10 cellular contexts compared by ENCODE assay signal in genomic region chr7:105648561-105649401, GRCh38.
DNase-seq lines count a peak whose midpoint lies in the region; ATAC-seq, FAIRE-seq and TF ChIP-seq lines count a peak whose summit lies in the region.
"Had no signal": no experiment of that assay in that cellular context is flagged by ENCODE, and none has a peak within 500 bp of the region (broad histone marks: within the 10 kb centered on the region; RNA-seq: fewer than 3 reads in every experiment).

No MANE protein-coding gene starts in this region.

- no peaks in the 10 kb centered on the region for H3K9me1 ChIP-seq in endothelial cell of umbilical vein (replicated peaks; ENCODE audit: control insufficient read depth, extremely low read depth, insufficient read depth, low read length)

- TF ChIP-seq CTCF in endothelial cell of umbilical vein (IDR thresholded peaks at IDR 0.05; ENCODE audit: extremely low read depth in 1 of 2, insufficient read depth in 1 of 2, low read depth in 1 of 2, low read length in 2 of 2): no peak
- TF ChIP-seq CTCF in activated CD8-positive, alpha-beta T cell treated with anti-CD3 and anti-CD28 coated beads for 36 hours (IDR thresholded peaks at IDR 0.05): no peak

- dilution Hi-C loops in endothelial cell of umbilical vein (cut with MboI; ENCODE audit: extremely low pct_ligation_motif_present, low sequenced_read_pairs): no loop called here

- no peaks in the 10 kb centered on the region for H3K27me3 Mint-ChIP-seq in stimulated activated naive CD8-positive, alpha-beta T cell treated with anti-CD3 and anti-CD28 coated beads, Interleukin-15, amount 100 ng/mL, for 72 hours
- H3K27me3 Mint-ChIP-seq in activated CD8-positive, alpha-beta T cell treated with anti-CD3 and anti-CD28 coated beads for 36 hours: no peaks in the 10 kb centered on the region

- no peak overlapping the region for H2AFZ ChIP-seq in endothelial cell of umbilical vein (ENCODE audit: low read depth, low read length)

- no peaks in the 10 kb centered on the region for H3K36me3 ChIP-seq in endothelial cell of umbilical vein (ENCODE audit: control insufficient read depth in 2 of 2, extremely low read depth in 1 of 2, insufficient read depth in 2 of 2, low read length in 2 of 2)

- no peaks in the 10 kb centered on the region for H3K9me3 ChIP-seq in endothelial cell of umbilical vein (replicated peaks; ENCODE audit: control insufficient read depth, insufficient read depth, low read length)
- H3K9me3 ChIP-seq: BLaER1 treated with 17β-estradiol and CSF1 and Interleukin-3, amounts not matched to agents 10 nM and 100 nM had no signal

- peaks cover 25% of the 10 kb centered on the region for H3K4me1 Mint-ChIP-seq in stimulated activated naive CD8-positive, alpha-beta T cell treated with anti-CD3 and anti-CD28 coated beads, Interleukin-15, amount 100 ng/mL, for 72 hours
- H3K4me1 Mint-ChIP-seq in activated CD8-positive, alpha-beta T cell treated with anti-CD3 and anti-CD28 coated beads for 36 hours (ENCODE audit: low read depth): peaks cover 5% of the 10 kb centered on the region

- intact Hi-C loops in endothelial cell of umbilical vein (cut with micrococcal nuclease): no loop called here
- intact Hi-C loops in activated CD8-positive, alpha-beta T cell treated with anti-CD3 and anti-CD28 coated beads for 36 hours (cut with micrococcal nuclease): no loop called here

- no peaks in the 10 kb centered on the region for H3K9me3 Mint-ChIP-seq in stimulated activated naive CD8-positive, alpha-beta T cell treated with anti-CD3 and anti-CD28 coated beads, Interleukin-15, amount 100 ng/mL, for 72 hours
- no peaks in the 10 kb centered on the region for H3K9me3 Mint-ChIP-seq in activated CD8-positive, alpha-beta T cell treated with anti-CD3 and anti-CD28 coated beads for 36 hours

- BruUV-seq in endothelial cell of umbilical vein (replicated peaks; lab: Mats Ljungman, UMichigan): no TSS peak

- H3K27me3 ChIP-seq in endothelial cell of umbilical vein (ENCODE audit: control insufficient read depth in 2 of 2, insufficient read depth in 2 of 2, low read length in 2 of 2): no peaks in the 10 kb centered on the region
- H3K27me3 ChIP-seq: BLaER1 treated with 17β-estradiol and CSF1 and Interleukin-3, amounts not matched to agents 10 nM and 100 nM had no signal

- no peak for ATAC-seq in stimulated activated naive CD8-positive, alpha-beta T cell treated with anti-CD3 and anti-CD28 coated beads, Interleukin-15, amount 100 ng/mL, for 72 hours
- ATAC-seq in stimulated activated naive CD8-positive, alpha-beta T cell treated with anti-CD3 and anti-CD28 coated beads, Interleukin-15, Interleukin-2, amounts not matched to agents 100 U/mL and 50 U/mL, for 24 hours: no peak
- ATAC-seq in GM19035 (IDR thresholded peaks at IDR 0.05; ENCODE audit: unreplicated experiment): no peak
- ATAC-seq in activated CD8-positive, alpha-beta T cell treated with anti-CD3 and anti-CD28 coated beads for 36 hours: no peak
- ATAC-seq: Right ventricle myocardium inferior had no signal

- no peak overlapping the region for H3K4me2 ChIP-seq in endothelial cell of umbilical vein (ENCODE audit: insufficient read depth, low read length)
- H3K4me2 ChIP-seq: BLaER1 treated with 17β-estradiol and CSF1 and Interleukin-3, amounts not matched to agents 10 nM and 100 nM had no signal

- no peak overlapping the region for H3K27ac ChIP-seq in endothelial cell of umbilical vein (ENCODE audit: insufficient read depth, low read depth, low read length)
- H3K27ac ChIP-seq: BLaER1 treated with 17β-estradiol and CSF1 and Interleukin-3, amounts not matched to agents 10 nM and 100 nM had no signal

- H3K9ac ChIP-seq in endothelial cell of umbilical vein (replicated peaks; ENCODE audit: extremely low read depth, insufficient read depth, low read length): no peak overlapping the region
- H3K9ac ChIP-seq: BLaER1 treated with 17β-estradiol and CSF1 and Interleukin-3, amounts not matched to agents 10 nM and 100 nM had no signal

- peak overlapping the region; percentile 24 to 39 for H3K27ac Mint-ChIP-seq in stimulated activated naive CD8-positive, alpha-beta T cell treated with anti-CD3 and anti-CD28 coated beads, Interleukin-15, amount 100 ng/mL, for 72 hours
- H3K27ac Mint-ChIP-seq in activated CD8-positive, alpha-beta T cell treated with anti-CD3 and anti-CD28 coated beads for 36 hours: no peak overlapping the region

- no peak for FAIRE-seq in endothelial cell of umbilical vein (lab: Jason Lieb, UNC)
- FAIRE-seq in RCC 7860 (lab: Jason Lieb, UNC): no peak

- no peak for DNase-seq in stimulated activated naive CD8-positive, alpha-beta T cell treated with anti-CD3 and anti-CD28 coated beads, Interleukin-15, amount 100 ng/mL, for 72 hours
- DNase-seq in stimulated activated naive CD8-positive, alpha-beta T cell treated with anti-CD3 and anti-CD28 coated beads, Interleukin-15, Interleukin-2, amounts not matched to agents 100 U/mL and 50 U/mL, for 24 hours: no peak
- DNase-seq in NCI-H526 (lab: John Stamatoyannopoulos, UW): peak; percentile 67 to 71
- peak; percentile 10 for DNase-seq in endothelial cell of umbilical vein (ENCODE audit: low read depth, low spot score)
- no peak for DNase-seq in D341Med (ENCODE audit: low spot score)
- no peak for DNase-seq in RCC 7860 (ENCODE audit: low spot score)
- no peak for DNase-seq in activated CD8-positive, alpha-beta T cell treated with anti-CD3 and anti-CD28 coated beads for 36 hours

- no peaks in the 10 kb centered on the region for H3K79me2 ChIP-seq in endothelial cell of umbilical vein (ENCODE audit: control insufficient read depth, insufficient read depth, low read length)

- CTCF ChIA-PET in endothelial cell of umbilical vein (lab: Charles Lee): interaction anchor here (1.4 to 6.5 kb wide), 4 partner anchors 8 to 394 kb away, joined by 3 to 72 read pairs (median 8); no protein-coding TSS in a partner anchor
- CTCF ChIA-PET in activated CD8-positive, alpha-beta T cell treated with anti-CD3 and anti-CD28 coated beads for 36 hours (lab: Charles Lee): interaction anchor here (1.0 to 2.8 kb wide), 2 partner anchors 9 to 393 kb away, joined by 5 to 22 read pairs; no protein-coding TSS in a partner anchor

- H4K20me1 ChIP-seq in endothelial cell of umbilical vein (replicated peaks; ENCODE audit: control insufficient read depth, extremely low read depth, insufficient read depth, low read length): no peaks in the 10 kb centered on the region

- POLR2A ChIA-PET in endothelial cell of umbilical vein (lab: Charles Lee): no interaction called here
- POLR2A ChIA-PET in activated CD8-positive, alpha-beta T cell treated with anti-CD3 and anti-CD28 coated beads for 36 hours (lab: Charles Lee): no interaction called here

- no peaks in the 10 kb centered on the region for H3K36me3 Mint-ChIP-seq in activated CD8-positive, alpha-beta T cell treated with anti-CD3 and anti-CD28 coated beads for 36 hours (ENCODE audit: low read depth)

- no peaks in the 10 kb centered on the region for H3K4me1 ChIP-seq in endothelial cell of umbilical vein (ENCODE audit: control insufficient read depth, extremely low read depth, insufficient read depth, low read length)

- H3K4me3 ChIP-seq in endothelial cell of umbilical vein (replicated peaks in 1 of 3; ENCODE audit: insufficient read depth in 1 of 3, low read depth in 1 of 3, low read length in 3 of 3): no peak overlapping the region
- H3K4me3 ChIP-seq: BLaER1 treated with 17β-estradiol and CSF1 and Interleukin-3, amounts not matched to agents 10 nM and 100 nM had no signal

- H3K4me3 Mint-ChIP-seq in stimulated activated naive CD8-positive, alpha-beta T cell treated with anti-CD3 and anti-CD28 coated beads, Interleukin-15, amount 100 ng/mL, for 72 hours: no peak overlapping the region
- H3K4me3 Mint-ChIP-seq in activated CD8-positive, alpha-beta T cell treated with anti-CD3 and anti-CD28 coated beads for 36 hours: no peak overlapping the region

- no peak for TF ChIP-seq POLR2A in endothelial cell of umbilical vein (IDR thresholded peaks at IDR 0.05; ENCODE audit: low read depth, low read length)

TF ChIP-seq in endothelial cell of umbilical vein, 7 proteins besides CTCF, POLR2A, EP300 and RAD21:
- TF ChIP-seq POLR2AphosphoS5 (IDR thresholded peaks at IDR 0.05; ENCODE audit: insufficient read depth, low read depth, low read length) (no peak), MAX (IDR thresholded peaks at IDR 0.05; ENCODE audit: insufficient read depth, insufficient read length) (no peak), GATA2 (IDR thresholded peaks at IDR 0.05; ENCODE audit: insufficient read depth, insufficient read length, low read depth, low read length) (no peak), MYC (IDR thresholded peaks at IDR 0.05; ENCODE audit: low read depth, low read length) (no peak), EZH2 (IDR thresholded peaks at IDR 0.05; ENCODE audit: borderline replicate concordance, low read depth, low read length, severe bottlenecking) (no peak), JUN (IDR thresholded peaks at IDR 0.05; ENCODE audit: borderline replicate concordance, insufficient read depth, insufficient read length, low read depth) (no peak), FOS (IDR thresholded peaks at IDR 0.05; ENCODE audit: borderline replicate concordance, insufficient read depth, low read length) (no peak)
TF ChIP-seq in endothelial cell of umbilical vein: peak in this region for 0.

Comparison
In these comparisons a context has a peak if more than half of its experiments do, and no peak if none do; other contexts are left out.
1. DNase-seq: peak in NCI-H526 (2 of 2) and endothelial cell of umbilical vein (single experiment); none in stimulated activated naive CD8-positive, alpha-beta T cell treated with anti-CD3 and anti-CD28 coated beads, Interleukin-15, amount 100 ng/mL, for 72 hours (0 of 2), stimulated activated naive CD8-positive, alpha-beta T cell treated with anti-CD3 and anti-CD28 coated beads, Interleukin-15, Interleukin-2, amounts not matched to agents 100 U/mL and 50 U/mL, for 24 hours (single experiment), D341Med (single experiment), RCC 7860 (single experiment) and activated CD8-positive, alpha-beta T cell treated with anti-CD3 and anti-CD28 coated beads for 36 hours (single experiment).